16 cellular contexts compared by ENCODE assay signal in genomic region chr3:196302960-196303359, GRCh38. TPM values are rescaled to one million over a fixed set of nuclear protein-coding genes. Genes with fewer than 3 reads are reported as not detected.
"Had no signal": no experiment of that assay in that cellular context is flagged by ENCODE, and none has a peak within 500 bp of the region (broad histone marks: within the 10 kb centered on the region; RNA-seq: fewer than 3 reads in every experiment).

No MANE protein-coding gene starts in this region.

RNA-seq across cellular contexts. Expression of gene DYNLT2B, which starts 15.1 kb away (rescaled TPM):
- total RNA-seq: ascending aorta had no signal

RNA-seq across cellular contexts. Expression of gene TM4SF19, which starts 35.2 kb away (rescaled TPM):
- total RNA-seq: activated CD4-positive, alpha-beta memory T cell treated with anti-CD3 and anti-CD28 coated beads, Interleukin-2, amount 10 ng/mL, durations not matched to agents 7 days and 5 days; activated CD4-positive, alpha-beta T cell treated with anti-CD3 and anti-CD28 coated beads for 36 hours; activated CD4-positive, alpha-beta T cell treated with anti-CD3 and anti-CD28 coated beads, Interleukin-2, amount 10 ng/mL, durations not matched to agents 7 days and 5 days; activated CD8-positive, alpha-beta memory T cell treated with anti-CD3 and anti-CD28 coated beads, Interleukin-2, amount 10 ng/mL, durations not matched to agents 7 days and 5 days; activated CD8-positive, alpha-beta T cell treated with anti-CD3 and anti-CD28 coated beads, Interleukin-2, amount 10 ng/mL, durations not matched to agents 7 days and 5 days; activated T-cell treated with anti-CD3 and anti-CD28 coated beads, Interleukin-2, amount 50 U/mL, for 4 hours; activated T-cell treated with anti-CD3 and anti-CD28 coated beads, Interleukin-2, amount 50 U/mL, for 72 hours; activated T-helper 1 cell treated with anti-CD3 and anti-CD28 coated beads, Interleukin-12 subunit alpha, Interleukin-12 subunit beta, Interleukin-2, Interleukin-4 antibody, amounts not matched to agents 30 ng/mL and 10 ng/mL and 1 ng/mL, durations not matched to agents 14 hours and 24 hours and 36 hours; activated T-helper 2 cell treated with anti-CD3 and anti-CD28 coated beads, Interferon-gamma antibody, Interleukin-2, Interleukin-4, amounts not matched to agents 10 μg/mL and 5 μg/mL and 100 μg/mL, durations not matched to agents 14 hours and 24 hours and 36 hours; ascending aorta; cardiac muscle cell; T-helper 1 cell treated with Interleukin-12 subunit alpha and Interleukin-12 subunit beta and Interleukin-4 antibody, amounts not matched to agents 30 ng/mL and 1 ng/mL, for 36 hours; T-helper 17 cell; T-helper 2 cell treated with Interferon-gamma antibody and Interleukin-4, amounts not matched to agents 100 ng/mL and 5 ng/mL, for 36 hours; WTC11 had no signal
- polyA plus RNA-seq: adipose tissue, cardiac muscle cell had no signal
